Comparison of ENCODE assay signal across 14 cellular contexts in genomic region chr12:64461634-64462414, GRCh38. TPM values are rescaled to one million over a fixed set of nuclear protein-coding genes. Genes with fewer than 3 reads are reported as not detected.
DNase-seq lines count a peak whose midpoint lies in the region; ATAC-seq and TF ChIP-seq lines count a peak whose summit lies in the region.
"Had no signal": no experiment of that assay in that cellular context is flagged by ENCODE, and none has a peak within 500 bp of the region (broad histone marks: within the 10 kb centered on the region; RNA-seq: fewer than 3 reads in every experiment).

No MANE protein-coding gene starts in this region.

- H3K4me2 ChIP-seq in MM.1S (ENCODE audit: low read depth, low read length) = no peak overlapping the region

- H3K27me3 Mint-ChIP-seq in brain = no peaks in the 10 kb centered on the region
- H3K27me3 Mint-ChIP-seq: memory B cell had no signal

- H3K36me3 Mint-ChIP-seq in brain = peaks cover 81% of the 10 kb centered on the region

- peaks cover 13% of the 10 kb centered on the region for H3K4me1 Mint-ChIP-seq in brain

- no peaks in the 10 kb centered on the region for H3K9me3 ChIP-seq in right lobe of liver
- H3K9me3 ChIP-seq in MM.1S (replicated peaks; ENCODE audit: insufficient read depth, low read length) = no peaks in the 10 kb centered on the region
- H3K9me3 ChIP-seq in WERI-Rb-1 (ENCODE audit: severe bottlenecking) = no peaks in the 10 kb centered on the region

- POLR2A ChIA-PET in AG04449 (lab: Yijun Ruan, JAX) = interaction anchor here (1.0 kb wide), 1 partner anchor 11 kb away, joined by 4 read pairs; no protein-coding TSS in a partner anchor

- H3K9me3 Mint-ChIP-seq in brain = no peaks in the 10 kb centered on the region
- H3K9me3 Mint-ChIP-seq: memory B cell had no signal

- H3F3A ChIP-seq in MM.1S (ENCODE audit: insufficient read depth, low read length) = peaks cover 12% of the 10 kb centered on the region; the same call in 1 of the 2 replicates

- intact Hi-C loops in right lobe of liver (cut with DNase I) = no loop called here

- ATAC-seq in right lobe of liver = peak; percentile 30 to 59 (median 50)
- ATAC-seq in GM21786 (IDR thresholded peaks at IDR 0.05; ENCODE audit: unreplicated experiment) = no peak

- H3K9me2 ChIP-seq in MM.1S (replicated peaks; ENCODE audit: insufficient read depth, low read length) = no peaks in the 10 kb centered on the region

- peak overlapping the region in 3 of 5 experiments; percentile 20 to 77 (median 46) for H3K27ac Mint-ChIP-seq in brain
- H3K27ac Mint-ChIP-seq: memory B cell had no signal

- CTCF ChIA-PET in AG04449 (lab: Yijun Ruan, JAX) = no interaction called here

- H3K4me3 ChIP-seq in AG04449 (ENCODE audit: low read depth, low read length) (no peak overlapping the region), right lobe of liver (no peak overlapping the region), MM.1S (ENCODE audit: low read length) (no peak overlapping the region), WERI-Rb-1 (ENCODE audit: low read depth, low read length) (no peak overlapping the region)

- TF ChIP-seq POLR2A in right lobe of liver (IDR thresholded peaks at IDR 0.05) = no peak

- 65% methylated on average over 2 of the region's 2 CpGs for WGBS in right lobe of liver (ENCODE audit: insufficient coverage, low coverage, low lambda C conversion rate, missing lambda C conversion rate)

- peaks cover 0 to 30% (median 2%) of the 10 kb centered on the region in 4 donors for H3K4me1 ChIP-seq in right lobe of liver
- H3K4me1 ChIP-seq in MM.1S (ENCODE audit: low read length) = peaks cover 9% of the 10 kb centered on the region

- no peak overlapping the region for H2AFZ ChIP-seq in MM.1S (ENCODE audit: low read length)

- peaks cover 0 to 27% (median 13%) of the 10 kb centered on the region in 4 donors for H3K36me3 ChIP-seq in right lobe of liver
- no peaks in the 10 kb centered on the region; the same call in 1 of the 2 replicates for H3K36me3 ChIP-seq in MM.1S (replicated peaks; ENCODE audit: insufficient read depth, low read length)
- peaks cover 52% of the 10 kb centered on the region for H3K36me3 ChIP-seq in WERI-Rb-1

- peak; percentile 84 for DNase-seq in AG04449 (ENCODE audit: low read depth, low spot score)
- DNase-seq in HPDE6-E6E7 (ENCODE audit: extremely low spot score) = peak; percentile 15
- DNase-seq in right lobe of liver = no peak
- no peak for DNase-seq in MM.1S
- DNase-seq in WERI-Rb-1 = no peak
- no peak for DNase-seq in CD1c-positive myeloid dendritic cell (ENCODE audit: extremely low spot score)
- DNase-seq: activated naive CD4-positive, alpha-beta T cell treated with anti-CD3 and anti-CD28 coated beads, Interleukin-2, amount 50 U/mL, for 16 hours; erythroblast; NCI-H1930; OCI-M1; stimulated activated naive CD4-positive, alpha-beta T cell treated with Interleukin-2 at 50 U/mL for 16 hours had no signal

- H3K79me2 ChIP-seq in MM.1S (ENCODE audit: low read length) = peaks cover 51% of the 10 kb centered on the region

- H3K27ac ChIP-seq in right lobe of liver (peak overlapping the region in 1 of 3 donors; percentile 1), MM.1S (ENCODE audit: low read length) (no peak overlapping the region), WERI-Rb-1 (no peak overlapping the region)

- no peak overlapping the region for H3K4me3 Mint-ChIP-seq in brain
- H3K4me3 Mint-ChIP-seq: memory B cell had no signal

- H4K20me1 ChIP-seq in MM.1S (ENCODE audit: insufficient read depth, low read length) = no peaks in the 10 kb centered on the region

- no peak for TF ChIP-seq CTCF in AG04449 (IDR thresholded peaks at IDR 0.05; ENCODE audit: insufficient read depth, low read length, missing control alignments)
- no peak for TF ChIP-seq CTCF in brain (conservative IDR thresholded peaks at IDR 0.05)
- no peak for TF ChIP-seq CTCF in right lobe of liver (IDR thresholded peaks at IDR 0.05)
- TF ChIP-seq CTCF in MM.1S (IDR thresholded peaks at IDR 0.05; ENCODE audit: low read length) = no peak
- no peak for TF ChIP-seq CTCF in WERI-Rb-1 (IDR thresholded peaks at IDR 0.05; ENCODE audit: low read depth, low read length)

- no peak overlapping the region for H3K9ac ChIP-seq in MM.1S (ENCODE audit: low read length)

- H3K27me3 ChIP-seq in right lobe of liver (no peaks in the 10 kb centered on the region), MM.1S (replicated peaks; ENCODE audit: insufficient read depth, low read length) (no peaks in the 10 kb centered on the region), WERI-Rb-1 (ENCODE audit: insufficient read depth, low read depth, severe bottlenecking) (no peaks in the 10 kb centered on the region)

RNA-seq across cellular contexts. Expression of gene TBK1, which starts 9.9 kb away (rescaled TPM):
- polyA plus RNA-seq in brain (ENCODE audit: insufficient read depth, low read depth, low replicate concordance) = 3.4 TPM
- 10 to 100 TPM in 5 of 6 experiments, 1 to 10 TPM in 1; 9.0 to 21.8 (median 14.0) TPM for total RNA-seq in right lobe of liver

RNA-seq across cellular contexts. Expression of gene XPOT, which starts 57.6 kb away (rescaled TPM):
- polyA plus RNA-seq in brain (ENCODE audit: insufficient read depth, low read depth, low replicate concordance) = 23.8 TPM
- 10 to 100 TPM; 27.3 to 43.9 (median 34.0) TPM for total RNA-seq in right lobe of liver

Comparison
In these comparisons a context has a peak if more than half of its experiments do, and no peak if none do; other contexts are left out.
1. DNase-seq: peak in AG04449 (single experiment) and HPDE6-E6E7 (single experiment); none in right lobe of liver (0 of 3), MM.1S (single experiment), WERI-Rb-1 (single experiment) and CD1c-positive myeloid dendritic cell (single experiment).